22 cellular contexts compared by ENCODE assay signal in the genomic region with DNA sequence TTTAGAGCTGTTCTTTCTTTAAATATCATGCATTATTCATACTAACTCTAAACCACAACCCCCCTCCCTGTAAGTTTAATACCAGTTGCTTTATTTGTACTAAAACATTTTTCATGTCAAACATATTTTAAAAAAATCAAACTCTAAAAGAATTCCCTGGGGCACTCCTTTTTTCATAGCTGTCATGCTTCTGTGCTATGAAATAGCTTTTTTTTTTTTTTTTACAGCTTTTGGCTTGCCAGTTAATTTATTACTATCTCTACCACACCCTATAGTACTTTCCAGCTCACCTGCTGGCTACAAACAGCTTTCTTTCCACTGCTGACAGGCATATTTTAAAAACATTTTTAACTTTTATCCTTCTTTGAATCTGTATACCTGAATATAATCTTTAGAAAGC.
A peak's percentile ranks its signal among the peaks of the same experiment; 100 is the strongest.
DNase-seq lines count a peak whose midpoint lies in the region; ATAC-seq and TF ChIP-seq lines count a peak whose summit lies in the region.
"Had no signal": no experiment of that assay in that cellular context is flagged by ENCODE, and none has a peak within 500 bp of the region (broad histone marks: within the 10 kb centered on the region; RNA-seq: fewer than 3 reads in every experiment).

No MANE protein-coding gene starts in this region.

- H3K27me3 ChIP-seq in mammary epithelial cell (ENCODE audit: insufficient read depth, low read length) (no peaks in the 10 kb centered on the region), upper lobe of right lung (no peaks in the 10 kb centered on the region)
- H3K27me3 ChIP-seq: cardiac muscle cell, testis had no signal

- POLR2A ChIA-PET in HEK293T (lab: Yijun Ruan, JAX) = no interaction called here

- BruUV-seq in mammary epithelial cell (replicated peaks; lab: Mats Ljungman, UMichigan) = no TSS peak

- CTCF ChIA-PET in HEK293T (lab: Yijun Ruan, JAX) = interaction anchor here (1.0 kb wide), 1 partner anchor 514 kb away, joined by 3 read pairs; no protein-coding TSS in a partner anchor
- CTCF ChIA-PET in mammary epithelial cell (lab: Charles Lee; ENCODE audit: low non-redundant PET) = interaction anchor here (0.6 kb wide), 2 partner anchors 515 to 953 kb away, joined by 3 read pairs; no protein-coding TSS in a partner anchor

- intact Hi-C loops in mammary epithelial cell (cut with micrococcal nuclease) (loop anchor here (5.0 kb wide), 2 partner anchors 53 to 132 kb away; no protein-coding TSS in a partner anchor), mucosa of descending colon (cut with DNase I, micrococcal nuclease) (no loop called here), upper lobe of right lung (cut with DNase I) (no loop called here)

- H3K4me1 ChIP-seq in mammary epithelial cell (ENCODE audit: insufficient read depth, low read length) (peaks cover 35% of the 10 kb centered on the region), mucosa of descending colon (ENCODE audit: low read depth) (peaks cover 8% of the 10 kb centered on the region), upper lobe of right lung (no peaks in the 10 kb centered on the region)
- H3K4me1 ChIP-seq: prostate gland, testis had no signal

- H3K36me3 ChIP-seq in mammary epithelial cell (ENCODE audit: insufficient read depth, low read length) = no peaks in the 10 kb centered on the region
- no peaks in the 10 kb centered on the region for H3K36me3 ChIP-seq in mucosa of descending colon (ENCODE audit: low read depth)
- H3K36me3 ChIP-seq in upper lobe of right lung = no peaks in the 10 kb centered on the region
- H3K36me3 ChIP-seq: cardiac muscle cell, left ventricle myocardium inferior, prostate gland had no signal

- TF ChIP-seq CTCF in mammary epithelial cell (conservative IDR thresholded peaks at IDR 0.05 in 1 of 2, IDR thresholded peaks at IDR 0.05 in 1 of 2; ENCODE audit: extremely low read depth in 1 of 2, insufficient read depth in 1 of 2, low read depth in 1 of 2, low read length in 2 of 2) (no peak), mucosa of descending colon (IDR thresholded peaks at IDR 0.05) (no peak), upper lobe of right lung (IDR thresholded peaks at IDR 0.05) (no peak)

- H3K9me3 ChIP-seq in mammary epithelial cell (replicated peaks; ENCODE audit: insufficient read depth, low read length) (no peaks in the 10 kb centered on the region), mucosa of descending colon (no peaks in the 10 kb centered on the region), upper lobe of right lung (no peaks in the 10 kb centered on the region)
- H3K9me3 ChIP-seq: prostate gland, testis had no signal

- H3K27ac ChIP-seq in mammary epithelial cell (ENCODE audit: insufficient read depth, low read depth, low read length) (no peak overlapping the region), upper lobe of right lung (no peak overlapping the region)
- H3K27ac ChIP-seq: cardiac muscle cell, left ventricle myocardium inferior, prostate gland, testis had no signal

- dilution Hi-C loops in mammary epithelial cell (cut with HindIII; ENCODE audit: low sequenced_read_pairs) = no loop called here

- no peaks in the 10 kb centered on the region for H4K20me1 ChIP-seq in mammary epithelial cell (ENCODE audit: insufficient read depth, low read length)

- no peaks in the 10 kb centered on the region for H3K79me2 ChIP-seq in mammary epithelial cell (ENCODE audit: insufficient read depth, low read length)

- no peak overlapping the region for H3K4me2 ChIP-seq in mammary epithelial cell (ENCODE audit: insufficient read depth, low read depth, low read length)

- no peak overlapping the region for H3K9ac ChIP-seq in mammary epithelial cell (ENCODE audit: insufficient read depth, low read length)

- ATAC-seq in mucosa of descending colon (peak; percentile 82), GM19467 (IDR thresholded peaks at IDR 0.05; ENCODE audit: unreplicated experiment) (no peak), upper lobe of right lung (no peak)
- ATAC-seq: activated CD8-positive, alpha-beta T cell treated with anti-CD3 and anti-CD28 coated beads, Interleukin-2, amount 10 ng/mL, durations not matched to agents 7 days and 5 days; stimulated activated effector memory CD8-positive, alpha-beta T cell treated with anti-CD3 and anti-CD28 coated beads, Interleukin-12 subunit alpha, Interleukin-12 subunit beta, amount 100 ng/mL, for 72 hours had no signal

- H3K4me3 ChIP-seq in mammary epithelial cell (replicated peaks in 1 of 3; ENCODE audit: insufficient read depth in 1 of 3, low read depth in 2 of 3, low read length in 3 of 3) = no peak overlapping the region
- H3K4me3 ChIP-seq in mucosa of descending colon = no peak overlapping the region
- H3K4me3 ChIP-seq in upper lobe of right lung = no peak overlapping the region
- H3K4me3 ChIP-seq: cardiac muscle cell, left ventricle myocardium inferior, prostate gland, testis had no signal

- in situ Hi-C loops in mammary epithelial cell (cut with MboI; ENCODE audit: low sequenced_read_pairs in 2 of 2) = no loop called here

- no peak overlapping the region for H2AFZ ChIP-seq in mammary epithelial cell (ENCODE audit: low read depth, low read length)

- DNase-seq in HEK293T (ENCODE audit: extremely low spot score) (no peak), NCI-H345 treated with DMSO at 0.1 percent for 48 hours (lab: John Stamatoyannopoulos, UW; ENCODE audit: unreplicated experiment) (peak; percentile 61), mammary epithelial cell (peak; percentile 47), mucosa of descending colon (peak in 1 of 3 donors; percentile 11), putamen (ENCODE audit: low spot score) (no peak), upper lobe of right lung (no peak), NCI-H510A (lab: John Stamatoyannopoulos, UW) (no peak)
- DNase-seq: activated CD4-positive, alpha-beta T cell treated with anti-CD3 and anti-CD28 coated beads for 1 hour; activated CD8-positive, alpha-beta T cell treated with anti-CD3 and anti-CD28 coated beads, Interleukin-2, amount 10 ng/mL, durations not matched to agents 7 days and 5 days; activated naive CD4-positive, alpha-beta T cell; CD4-positive, alpha-beta memory T cell; dermis blood vessel endothelial cell; left ventricle myocardium inferior; NCI-H1092; SIG-M5; stimulated activated CD4-positive, alpha-beta T cell treated with anti-CD3 and anti-CD28 coated beads, Interleukin-2, amount 100 ng/mL, for 24 hours; T-helper 1 cell; testis had no signal

TF ChIP-seq in HEK293T, 16 proteins besides CTCF, POLR2A, EP300 and RAD21:
- TF ChIP-seq, protein P1, sequence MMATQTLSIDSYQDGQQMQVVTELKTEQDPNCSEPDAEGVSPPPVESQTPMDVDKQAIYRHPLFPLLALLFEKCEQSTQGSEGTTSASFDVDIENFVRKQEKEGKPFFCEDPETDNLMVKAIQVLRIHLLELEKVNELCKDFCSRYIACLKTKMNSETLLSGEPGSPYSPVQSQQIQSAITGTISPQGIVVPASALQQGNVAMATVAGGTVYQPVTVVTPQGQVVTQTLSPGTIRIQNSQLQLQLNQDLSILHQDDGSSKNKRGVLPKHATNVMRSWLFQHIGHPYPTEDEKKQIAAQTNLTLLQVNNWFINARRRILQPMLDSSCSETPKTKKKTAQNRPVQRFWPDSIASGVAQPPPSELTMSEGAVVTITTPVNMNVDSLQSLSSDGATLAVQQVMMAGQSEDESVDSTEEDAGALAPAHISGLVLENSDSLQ (IDR thresholded peaks at IDR 0.05) = peak; percentile 15; the same call in 1 of the 2 replicates
- TF ChIP-seq ZNF384 (IDR thresholded peaks at IDR 0.05) = peak; percentile 37; the same call in 1 of the 2 replicates
- TF ChIP-seq TARDBP (IDR thresholded peaks at IDR 0.05) = no peak
- no peak for TF ChIP-seq LEF1 (IDR thresholded peaks at IDR 0.05; ENCODE audit: borderline replicate concordance)
TF ChIP-seq in HEK293T: peak in this region for 2.

Comparison
In these comparisons a context has a peak if more than half of its experiments do, and no peak if none do; other contexts are left out.
1. DNase-seq: peak in NCI-H345 treated with DMSO at 0.1 percent for 48 hours (single experiment) and mammary epithelial cell (single experiment); none in HEK293T (single experiment), putamen (single experiment), upper lobe of right lung (single experiment) and NCI-H510A (single experiment).